Comparison of ENCODE assay signal across 14 cellular contexts in the genomic region with DNA sequence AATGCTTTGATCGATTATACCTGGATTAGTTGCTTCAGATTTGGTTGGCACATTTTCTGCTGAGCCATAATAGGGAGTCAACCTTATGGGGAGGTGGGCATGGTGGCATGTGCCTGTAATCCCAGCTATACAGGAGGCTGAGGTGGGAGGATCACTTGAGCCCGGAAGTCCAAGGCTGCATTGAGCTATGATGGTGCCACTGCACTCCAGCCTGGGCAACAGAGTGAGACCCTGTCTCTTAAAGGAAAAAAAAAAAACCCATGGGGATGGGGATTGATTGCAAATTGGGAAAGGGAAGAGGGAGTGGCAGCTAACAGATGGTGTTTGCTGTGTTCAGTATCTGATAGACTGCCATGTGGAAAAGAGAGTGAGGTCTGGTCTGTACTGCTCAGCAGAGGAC. TPM values are rescaled to one million over a fixed set of nuclear protein-coding genes. Genes with fewer than 3 reads are reported as not detected.
DNase-seq lines count a peak whose midpoint lies in the region; ATAC-seq, FAIRE-seq and TF ChIP-seq lines count a peak whose summit lies in the region.
"Had no signal": no experiment of that assay in that cellular context is flagged by ENCODE, and none has a peak within 500 bp of the region (broad histone marks: within the 10 kb centered on the region; RNA-seq: fewer than 3 reads in every experiment).

No MANE protein-coding gene starts in this region.

- ATAC-seq in pancreas, result no peak

- H3K4me3 ChIP-seq in SU-DHL-6 (ENCODE audit: insufficient read depth, low read length, poor library complexity, severe bottlenecking) (no peak overlapping the region), pancreas (no peak overlapping the region)
- H3K4me3 ChIP-seq: A549, thyroid gland had no signal

- peak overlapping the region; percentile 6; the same call in 1 of the 2 replicates for H3K27ac ChIP-seq in SU-DHL-6 (ENCODE audit: low read depth, low read length)
- no peak overlapping the region for H3K27ac ChIP-seq in pancreas
- H3K27ac ChIP-seq: thyroid gland, WERI-Rb-1 had no signal

- peaks cover 100% of the 10 kb centered on the region for H3K79me2 ChIP-seq in SU-DHL-6 (ENCODE audit: insufficient read depth, low read length)

- peak overlapping the region; percentile 43 for H3K27ac Mint-ChIP-seq in T-helper 2 cell treated with Interferon-gamma antibody and Interleukin-4, amounts not matched to agents 5 μg/mL and 100 μg/mL, for 36 hours
- H3K27ac Mint-ChIP-seq in glutamatergic neuron (ENCODE audit: unreplicated experiment), result peak overlapping the region; percentile 95

- H3K27me3 ChIP-seq in SU-DHL-6 (ENCODE audit: low read length) (no peaks in the 10 kb centered on the region), pancreas (no peaks in the 10 kb centered on the region)
- H3K27me3 ChIP-seq: thyroid gland had no signal

- peak overlapping the region; percentile 28 for H3K4me3 Mint-ChIP-seq in T-helper 2 cell treated with Interferon-gamma antibody and Interleukin-4, amounts not matched to agents 5 μg/mL and 100 μg/mL, for 36 hours
- peak overlapping the region; percentile 59 for H3K4me3 Mint-ChIP-seq in glutamatergic neuron (ENCODE audit: unreplicated experiment)
- H3K4me3 Mint-ChIP-seq: brain had no signal

- H3K9me2 ChIP-seq in SU-DHL-6 (replicated peaks; ENCODE audit: insufficient read depth, low read length), result no peaks in the 10 kb centered on the region

- peaks cover 43% of the 10 kb centered on the region for H3K36me3 Mint-ChIP-seq in T-helper 2 cell treated with Interferon-gamma antibody and Interleukin-4, amounts not matched to agents 5 μg/mL and 100 μg/mL, for 36 hours (ENCODE audit: low read depth)
- H3K36me3 Mint-ChIP-seq in glutamatergic neuron (ENCODE audit: unreplicated experiment), result no peaks in the 10 kb centered on the region

- peaks cover 42% of the 10 kb centered on the region for H3F3A ChIP-seq in SU-DHL-6 (ENCODE audit: insufficient read depth)

- H3K27me3 Mint-ChIP-seq in T-helper 2 cell treated with Interferon-gamma antibody and Interleukin-4, amounts not matched to agents 5 μg/mL and 100 μg/mL, for 36 hours (ENCODE audit: low read depth), result no peaks in the 10 kb centered on the region
- H3K27me3 Mint-ChIP-seq in glutamatergic neuron (ENCODE audit: unreplicated experiment), result peaks cover 7% of the 10 kb centered on the region
- H3K27me3 Mint-ChIP-seq: brain had no signal

- peaks cover 53% of the 10 kb centered on the region for H3K4me1 Mint-ChIP-seq in T-helper 2 cell treated with Interferon-gamma antibody and Interleukin-4, amounts not matched to agents 5 μg/mL and 100 μg/mL, for 36 hours (ENCODE audit: low read depth)
- H3K4me1 Mint-ChIP-seq in glutamatergic neuron (ENCODE audit: low read depth, unreplicated experiment), result peaks cover 26% of the 10 kb centered on the region
- H3K4me1 Mint-ChIP-seq: brain had no signal

- TF ChIP-seq CTCF in SU-DHL-6 (IDR thresholded peaks at IDR 0.05; ENCODE audit: insufficient read depth, low read length, poor library complexity, severe bottlenecking) (no peak), glutamatergic neuron (IDR thresholded peaks at IDR 0.05; ENCODE audit: partially characterized antibody, unreplicated experiment) (no peak), pancreas (IDR thresholded peaks at IDR 0.05) (no peak)

- DNase-seq in T-helper 2 cell treated with Interferon-gamma antibody and Interleukin-4, amounts not matched to agents 5 μg/mL and 100 μg/mL, for 36 hours (ENCODE audit: low spot score), result no peak
- DNase-seq in T-helper 2 cell (no peak), DMS 273 (lab: John Stamatoyannopoulos, UW; ENCODE audit: unreplicated experiment) (peak; percentile 67), glutamatergic neuron (no peak), pancreas (no peak), germinal center (ENCODE audit: low spot score) (no peak)
- no peak for DNase-seq in effector CD8-positive, alpha-beta T cell (lab: John Stamatoyannopoulos, UW)
- DNase-seq: NCI-H1417 treated with DMSO at 0.1 percent for 48 hours, thyroid gland, WERI-Rb-1 had no signal

- intact Hi-C loops in pancreas (cut with DNase I), result no loop called here

- 66 to 69% methylated on average over 2 of the region's 2 CpGs for WGBS in pancreas, 2 donors

- peaks cover 6 to 32% (median 13%) of the 10 kb centered on the region in 3 donors for H3K4me1 ChIP-seq in pancreas
- H3K4me1 ChIP-seq: thyroid gland had no signal

- H2AFZ ChIP-seq in SU-DHL-6 (ENCODE audit: low read depth, low read length, severe bottlenecking), result no peak overlapping the region

- FAIRE-seq in pancreas (lab: Jason Lieb, UNC), result no peak
- FAIRE-seq: A549, G401.6 had no signal

- H3K9me3 ChIP-seq in SU-DHL-6 (ENCODE audit: insufficient read depth, low read length), result no peaks in the 10 kb centered on the region
- H3K9me3 ChIP-seq in pancreas, result no peaks in the 10 kb centered on the region
- H3K9me3 ChIP-seq: A549, thyroid gland had no signal

- no peaks in the 10 kb centered on the region for H3K9me3 Mint-ChIP-seq in T-helper 2 cell treated with Interferon-gamma antibody and Interleukin-4, amounts not matched to agents 5 μg/mL and 100 μg/mL, for 36 hours
- peaks cover 7% of the 10 kb centered on the region for H3K9me3 Mint-ChIP-seq in glutamatergic neuron (ENCODE audit: unreplicated experiment)
- H3K9me3 Mint-ChIP-seq: brain had no signal

- H3K9ac ChIP-seq in SU-DHL-6 (ENCODE audit: low read length), result no peak overlapping the region

- H4K20me1 ChIP-seq in SU-DHL-6 (ENCODE audit: low read depth, low read length), result peaks cover 89% of the 10 kb centered on the region

- peaks cover 59% of the 10 kb centered on the region for H3K36me3 ChIP-seq in SU-DHL-6 (ENCODE audit: low read length)
- H3K36me3 ChIP-seq in pancreas, result peaks cover 0 to 23% (median 0%) of the 10 kb centered on the region in 3 donors
- H3K36me3 ChIP-seq: thyroid gland, WERI-Rb-1 had no signal

- H3K4me2 ChIP-seq in SU-DHL-6 (ENCODE audit: low read depth, low read length, poor library complexity, severe bottlenecking), result peak overlapping the region; percentile 75
- H3K4me2 ChIP-seq: A549 had no signal

RNA-seq across cellular contexts. Expression of a gene that starts 11.1 kb away (rescaled TPM):
- total RNA-seq in glutamatergic neuron (ENCODE audit: unreplicated experiment) (26.8 TPM), pancreas (10 to 100 TPM in 4 of 6 donors, 1 to 10 TPM in 2; 9.4 to 19.3 (median 11.7) TPM)
- 10 to 100 TPM in 1 of 2 donors, 1 to 10 TPM in 1; 7.0 to 11.7 TPM for polyA plus RNA-seq in pancreas
